Comparison of ENCODE assay signal across 12 cellular contexts in the genomic region with DNA sequence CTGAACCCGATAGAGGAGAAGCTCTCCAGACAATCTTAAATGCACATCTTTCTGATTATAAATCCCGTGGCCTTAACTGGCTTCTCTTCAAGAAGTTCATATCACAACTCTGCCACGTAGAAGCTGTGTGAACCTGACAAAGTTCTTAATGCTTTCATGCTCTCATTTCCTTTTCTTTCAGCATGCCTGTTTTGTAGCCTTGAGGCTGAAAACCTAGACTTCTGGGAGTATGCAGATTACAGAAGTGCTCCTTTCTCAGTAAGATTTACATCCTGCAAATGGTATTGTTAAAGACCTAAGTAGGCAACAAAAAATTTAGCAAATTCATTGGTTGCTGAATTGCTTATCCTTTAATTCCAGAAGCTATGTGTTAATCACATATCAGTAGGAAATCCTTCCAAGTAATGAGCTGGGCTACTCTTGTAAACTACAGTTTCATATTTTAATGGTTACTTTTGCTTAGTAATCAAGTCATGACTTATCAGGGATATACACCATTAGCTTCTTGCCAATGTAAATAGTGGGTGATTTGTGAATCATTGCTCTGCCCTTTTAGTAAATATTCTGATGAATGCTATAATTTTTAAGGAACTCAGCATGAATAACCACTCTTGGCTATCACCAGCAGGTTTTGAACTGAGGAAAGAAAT.
A peak's percentile ranks its signal among the peaks of the same experiment; 100 is the strongest.
DNase-seq lines count a peak whose midpoint lies in the region; ATAC-seq, FAIRE-seq and TF ChIP-seq lines count a peak whose summit lies in the region.
"Had no signal": no experiment of that assay in that cellular context is flagged by ENCODE, and none has a peak within 500 bp of the region (broad histone marks: within the 10 kb centered on the region; RNA-seq: fewer than 3 reads in every experiment).

No MANE protein-coding gene starts in this region.

- POLR2A ChIA-PET in A549 (lab: Yijun Ruan, JAX), result no interaction called here

- peak in 1 of 2 experiments; percentile 45; a peak in 1 of 6 replicates for ATAC-seq in A549
- ATAC-seq in GM18873 (IDR thresholded peaks at IDR 0.05; ENCODE audit: low FRiP score, unreplicated experiment), result no peak
- no peak for ATAC-seq in GM21367 (IDR thresholded peaks at IDR 0.05; ENCODE audit: unreplicated experiment)
- ATAC-seq: K562 had no signal

- CTCF ChIA-PET in A549 (lab: Yijun Ruan, JAX), result no interaction called here

- H3K4me1 ChIP-seq in A549 (peaks cover 5% of the 10 kb centered on the region; the same call in 1 of the 3 replicates), Peyer's patch (no peaks in the 10 kb centered on the region), left ventricle myocardium inferior (peaks cover 60% of the 10 kb centered on the region)

- H3K4me3 ChIP-seq in A549 (no peak overlapping the region), Peyer's patch (no peak overlapping the region), left ventricle myocardium inferior (no peak overlapping the region)
- H3K4me3 ChIP-seq: K562 had no signal

- H3K27me3 ChIP-seq in Peyer's patch (no peaks in the 10 kb centered on the region), left ventricle myocardium inferior (ENCODE audit: low read depth) (no peaks in the 10 kb centered on the region)

- FAIRE-seq in A549 (lab: Jason Lieb, UNC), result no peak
- FAIRE-seq: K562 had no signal

- H3K36me3 ChIP-seq in Peyer's patch, result no peaks in the 10 kb centered on the region
- no peaks in the 10 kb centered on the region for H3K36me3 ChIP-seq in left ventricle myocardium inferior

- intact Hi-C loops in left ventricle myocardium inferior (cut with micrococcal nuclease), result no loop called here

- TF ChIP-seq POLR2A in A549 (IDR thresholded peaks at IDR 0.05; ENCODE audit: low read length) (no peak), Peyer's patch (IDR thresholded peaks at IDR 0.05) (no peak)

- peak in 1 of 2 experiments; percentile 41 for DNase-seq in A549 (ENCODE audit: low read depth in 1 of 2, low spot score in 1 of 2)
- peak; percentile 55 for DNase-seq in HPDE6-E6E7 (ENCODE audit: extremely low spot score)
- peak; percentile 22 for DNase-seq in foreskin melanocyte
- no peak for DNase-seq in Peyer's patch
- DNase-seq in left ventricle myocardium inferior, result no peak
- DNase-seq: C1 segment of cervical spinal cord; NCI-H446 treated with DMSO at 0.1 percent for 48 hours; stimulated activated CD4-positive, alpha-beta T cell treated with anti-CD3 and anti-CD28 coated beads, Interleukin-1b, Interleukin-23, amount 100 ng/mL, for 48 hours had no signal

- no peaks in the 10 kb centered on the region for H3K9me3 ChIP-seq in A549
- H3K9me3 ChIP-seq in Peyer's patch, result no peaks in the 10 kb centered on the region
- no peaks in the 10 kb centered on the region for H3K9me3 ChIP-seq in left ventricle myocardium inferior (replicated peaks)

- TF ChIP-seq RAD21 in A549 (conservative IDR thresholded peaks at IDR 0.05 in 1 of 2, IDR thresholded peaks at IDR 0.05 in 1 of 2), result no peak

- no peak for TF ChIP-seq EP300 in A549 (IDR thresholded peaks at IDR 0.05)

- WGBS in A549 (ENCODE audit: missing lambda C conversion rate), result 9% methylated on average over 3 of the region's 3 CpGs

- H3K4me2 ChIP-seq in A549, result peak overlapping the region; percentile 33; the same call in 2 of the 3 replicates

- H3K27ac ChIP-seq in A549 (no peak overlapping the region), VCaP (peak overlapping the region; percentile 93), Peyer's patch (no peak overlapping the region), left ventricle myocardium inferior (replicated peaks) (no peak overlapping the region)

- TF ChIP-seq CTCF in A549 (IDR thresholded peaks at IDR 0.05) (no peak), VCaP (conservative IDR thresholded peaks at IDR 0.05) (no peak), Peyer's patch (IDR thresholded peaks at IDR 0.05) (no peak), left ventricle myocardium inferior (IDR thresholded peaks at IDR 0.05; ENCODE audit: borderline replicate concordance) (no peak)

TF ChIP-seq in A549, 52 proteins besides CTCF, POLR2A, EP300 and RAD21:
- no peak for TF ChIP-seq HOXB13 (CRISPR knock-in tag; IDR thresholded peaks at IDR 0.05; ENCODE audit: low read depth)
- no peak for TF ChIP-seq ZSCAN20 (CRISPR knock-in tag; IDR thresholded peaks at IDR 0.05)
- TF ChIP-seq BHLHE40 (IDR thresholded peaks at IDR 0.05; ENCODE audit: low read depth, low read length), result no peak
- TF ChIP-seq, protein P1, sequence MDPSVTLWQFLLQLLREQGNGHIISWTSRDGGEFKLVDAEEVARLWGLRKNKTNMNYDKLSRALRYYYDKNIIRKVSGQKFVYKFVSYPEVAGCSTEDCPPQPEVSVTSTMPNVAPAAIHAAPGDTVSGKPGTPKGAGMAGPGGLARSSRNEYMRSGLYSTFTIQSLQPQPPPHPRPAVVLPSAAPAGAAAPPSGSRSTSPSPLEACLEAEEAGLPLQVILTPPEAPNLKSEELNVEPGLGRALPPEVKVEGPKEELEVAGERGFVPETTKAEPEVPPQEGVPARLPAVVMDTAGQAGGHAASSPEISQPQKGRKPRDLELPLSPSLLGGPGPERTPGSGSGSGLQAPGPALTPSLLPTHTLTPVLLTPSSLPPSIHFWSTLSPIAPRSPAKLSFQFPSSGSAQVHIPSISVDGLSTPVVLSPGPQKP (IDR thresholded peaks at IDR 0.05; ENCODE audit: low read depth, low read length), result no peak
- TF ChIP-seq FOSL2 (IDR thresholded peaks at IDR 0.05), result no peak
- peak; percentile 45; the same call in 1 of the 2 replicates for TF ChIP-seq FOSL2 (CRISPR knock-in tag; IDR thresholded peaks at IDR 0.05)
- 0 out of 2 replicates have a peak, but pooled peaks have one; percentile 36 for TF ChIP-seq GATA3 (IDR thresholded peaks at IDR 0.05; ENCODE audit: borderline replicate concordance)
- TF ChIP-seq, protein P2, sequence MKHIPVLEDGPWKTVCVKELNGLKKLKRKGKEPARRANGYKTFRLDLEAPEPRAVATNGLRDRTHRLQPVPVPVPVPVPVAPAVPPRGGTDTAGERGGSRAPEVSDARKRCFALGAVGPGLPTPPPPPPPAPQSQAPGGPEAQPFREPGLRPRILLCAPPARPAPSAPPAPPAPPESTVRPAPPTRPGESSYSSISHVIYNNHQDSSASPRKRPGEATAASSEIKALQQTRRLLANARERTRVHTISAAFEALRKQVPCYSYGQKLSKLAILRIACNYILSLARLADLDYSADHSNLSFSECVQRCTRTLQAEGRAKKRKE (CRISPR knock-in tag; IDR thresholded peaks at IDR 0.05; ENCODE audit: low read depth), result no peak
- TF ChIP-seq HDAC2 (IDR thresholded peaks at IDR 0.05), result no peak
- TF ChIP-seq, protein P3, sequence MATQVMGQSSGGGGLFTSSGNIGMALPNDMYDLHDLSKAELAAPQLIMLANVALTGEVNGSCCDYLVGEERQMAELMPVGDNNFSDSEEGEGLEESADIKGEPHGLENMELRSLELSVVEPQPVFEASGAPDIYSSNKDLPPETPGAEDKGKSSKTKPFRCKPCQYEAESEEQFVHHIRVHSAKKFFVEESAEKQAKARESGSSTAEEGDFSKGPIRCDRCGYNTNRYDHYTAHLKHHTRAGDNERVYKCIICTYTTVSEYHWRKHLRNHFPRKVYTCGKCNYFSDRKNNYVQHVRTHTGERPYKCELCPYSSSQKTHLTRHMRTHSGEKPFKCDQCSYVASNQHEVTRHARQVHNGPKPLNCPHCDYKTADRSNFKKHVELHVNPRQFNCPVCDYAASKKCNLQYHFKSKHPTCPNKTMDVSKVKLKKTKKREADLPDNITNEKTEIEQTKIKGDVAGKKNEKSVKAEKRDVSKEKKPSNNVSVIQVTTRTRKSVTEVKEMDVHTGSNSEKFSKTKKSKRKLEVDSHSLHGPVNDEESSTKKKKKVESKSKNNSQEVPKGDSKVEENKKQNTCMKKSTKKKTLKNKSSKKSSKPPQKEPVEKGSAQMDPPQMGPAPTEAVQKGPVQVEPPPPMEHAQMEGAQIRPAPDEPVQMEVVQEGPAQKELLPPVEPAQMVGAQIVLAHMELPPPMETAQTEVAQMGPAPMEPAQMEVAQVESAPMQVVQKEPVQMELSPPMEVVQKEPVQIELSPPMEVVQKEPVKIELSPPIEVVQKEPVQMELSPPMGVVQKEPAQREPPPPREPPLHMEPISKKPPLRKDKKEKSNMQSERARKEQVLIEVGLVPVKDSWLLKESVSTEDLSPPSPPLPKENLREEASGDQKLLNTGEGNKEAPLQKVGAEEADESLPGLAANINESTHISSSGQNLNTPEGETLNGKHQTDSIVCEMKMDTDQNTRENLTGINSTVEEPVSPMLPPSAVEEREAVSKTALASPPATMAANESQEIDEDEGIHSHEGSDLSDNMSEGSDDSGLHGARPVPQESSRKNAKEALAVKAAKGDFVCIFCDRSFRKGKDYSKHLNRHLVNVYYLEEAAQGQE (IDR thresholded peaks at IDR 0.05), result no peak
- no peak for TF ChIP-seq NR3C1 (IDR thresholded peaks at IDR 0.05)

Comparison
In these comparisons a context has a peak if more than half of its experiments do, and no peak if none do; other contexts are left out.
1. DNase-seq: peak in HPDE6-E6E7 (single experiment) and foreskin melanocyte (single experiment); none in Peyer's patch (0 of 3) and left ventricle myocardium inferior (single experiment).